8 cellular contexts compared by ENCODE assay signal in genomic region chr3:130759692-130760338, GRCh38. TPM values are rescaled to one million over a fixed set of nuclear protein-coding genes. Genes with fewer than 3 reads are reported as not detected.
A peak's percentile ranks its signal among the peaks of the same experiment; 100 is the strongest.
DNase-seq lines count a peak whose midpoint lies in the region; FAIRE-seq and TF ChIP-seq lines count a peak whose summit lies in the region.

No MANE protein-coding gene starts in this region.

- intact Hi-C loops in OCI-LY7 (cut with micrococcal nuclease; ENCODE audit: unreplicated experiment) = loop anchor here (2.0 kb wide), 1 partner anchor 133 kb away; no protein-coding TSS in a partner anchor

- CTCF ChIA-PET in OCI-LY7 (lab: Charles Lee; ENCODE audit: unreplicated experiment) = interaction anchor here (1.0 kb wide), 1 partner anchor 133 kb away, joined by 3 read pairs; no protein-coding TSS in a partner anchor

- FAIRE-seq in D721Med (lab: Jason Lieb, UNC) = peak; percentile 70

- no peak overlapping the region for H3K4me3 ChIP-seq in OCI-LY7 (ENCODE audit: low read depth, low read length, poor library complexity, severe bottlenecking)
- peak overlapping the region; percentile 20 for H3K4me3 ChIP-seq in osteoblast (ENCODE audit: insufficient read depth, low read length)

- H3K9me2 ChIP-seq in OCI-LY7 (ENCODE audit: insufficient read depth, low read length) = no peaks in the 10 kb centered on the region

- H4K20me1 ChIP-seq in OCI-LY7 (ENCODE audit: insufficient read depth, low read length) = no peaks in the 10 kb centered on the region
- no peaks in the 10 kb centered on the region for H4K20me1 ChIP-seq in osteoblast (ENCODE audit: insufficient read depth, low read length)

- no peaks in the 10 kb centered on the region for H3K36me3 ChIP-seq in OCI-LY7 (ENCODE audit: insufficient read depth, low read length)
- no peaks in the 10 kb centered on the region for H3K36me3 ChIP-seq in osteoblast (ENCODE audit: insufficient read depth, low read length)

- BruUV-seq in OCI-LY7 (replicated peaks; lab: Mats Ljungman, UMichigan) = no TSS peak

- DNase-seq in D721Med (ENCODE audit: insufficient read length, low spot score) = no peak
- peak; percentile 67 for DNase-seq in GM20000 (ENCODE audit: low spot score)
- DNase-seq in KG1 (lab: John Stamatoyannopoulos, UW) = peak; percentile 68
- peak; percentile 64 for DNase-seq in OCI-LY7 (ENCODE audit: low spot score)
- DNase-seq in activated T-cell treated with anti-CD3 and anti-CD28 coated beads, Interleukin-2, amount 50 U/mL, for 48 hours = peak; percentile 51 to 58
- DNase-seq in fibroblast of the conjunctiva (ENCODE audit: low read depth) = peak; percentile 40
- DNase-seq in osteoblast (ENCODE audit: insufficient read length, low spot score, missing footprints) = peak; percentile 74
- DNase-seq in 8988T = no peak

- no peak overlapping the region for H3K27ac ChIP-seq in OCI-LY7 (ENCODE audit: low read depth, low read length, poor library complexity, severe bottlenecking)
- H3K27ac ChIP-seq in osteoblast (ENCODE audit: low read depth, low read length) = no peak overlapping the region

- no peaks in the 10 kb centered on the region for H3K79me2 ChIP-seq in OCI-LY7 (ENCODE audit: insufficient read depth, low read depth, low read length)
- no peaks in the 10 kb centered on the region for H3K79me2 ChIP-seq in osteoblast (ENCODE audit: insufficient read depth, low read length)

- H2AFZ ChIP-seq in OCI-LY7 (ENCODE audit: low read length) (no peak overlapping the region), osteoblast (ENCODE audit: low read length) (peak overlapping the region; percentile 32)

- TF ChIP-seq CTCF in D721Med (IDR thresholded peaks at IDR 0.05; ENCODE audit: insufficient read depth, missing control alignments) (peak; percentile 84), GM20000 (IDR thresholded peaks at IDR 0.05; ENCODE audit: extremely low read depth, missing control alignments) (peak; percentile 69), OCI-LY7 (conservative IDR thresholded peaks at IDR 0.05; ENCODE audit: low read length) (peak; percentile 98), osteoblast (IDR thresholded peaks at IDR 0.05; ENCODE audit: extremely low read depth, low read depth, low read length) (peak; percentile 86)

- H3K4me2 ChIP-seq in OCI-LY7 (ENCODE audit: low read length) (no peak overlapping the region), osteoblast (ENCODE audit: insufficient read depth, low read length) (peak overlapping the region; percentile 67)

- H3K9me3 ChIP-seq in OCI-LY7 (ENCODE audit: low read length) (no peaks in the 10 kb centered on the region), osteoblast (ENCODE audit: low read depth, low read length) (no peaks in the 10 kb centered on the region)

- POLR2A ChIA-PET in OCI-LY7 (lab: Charles Lee) = interaction anchor here (0.6 to 1.2 kb wide), 4 partner anchors 48 to 1591 kb away, joined by 3 to 4 read pairs (median 3); no protein-coding TSS in a partner anchor

- no peaks in the 10 kb centered on the region for H3K27me3 ChIP-seq in osteoblast (ENCODE audit: insufficient read depth, low read length)

- H3K4me1 ChIP-seq in OCI-LY7 (ENCODE audit: insufficient read depth, low read length, poor library complexity, severe bottlenecking) = no peaks in the 10 kb centered on the region
- H3K4me1 ChIP-seq in osteoblast (ENCODE audit: insufficient read depth, low read length) = no peaks in the 10 kb centered on the region

RNA-seq across cellular contexts. Expression of gene PIK3R4, which starts 13.2 kb away (rescaled TPM):
- 25.0 and 30.3 TPM in 2 replicates for total RNA-seq in OCI-LY7 (2014; rRNA removed; shearing (Covaris generic))
- total RNA-seq in OCI-LY7 (2022) = 26.5 and 28.7 TPM in 2 replicates
- total RNA-seq in osteoblast = 30.4 and 35.5 TPM in 2 replicates

Comparison
In these comparisons a context has a peak if more than half of its experiments do, and no peak if none do; other contexts are left out.
1. DNase-seq: peak in GM20000 (single experiment), KG1 (single experiment), OCI-LY7 (single experiment), activated T-cell treated with anti-CD3 and anti-CD28 coated beads, Interleukin-2, amount 50 U/mL, for 48 hours (2 of 2), fibroblast of the conjunctiva (single experiment) and osteoblast (single experiment); none in D721Med (single experiment) and 8988T (single experiment).
2. Peak in every context shown above with its lines, with median percentiles within 50 percentile points of each other: CTCF ChIP-seq.